16 cellular contexts compared by ENCODE assay signal in the genomic region with DNA sequence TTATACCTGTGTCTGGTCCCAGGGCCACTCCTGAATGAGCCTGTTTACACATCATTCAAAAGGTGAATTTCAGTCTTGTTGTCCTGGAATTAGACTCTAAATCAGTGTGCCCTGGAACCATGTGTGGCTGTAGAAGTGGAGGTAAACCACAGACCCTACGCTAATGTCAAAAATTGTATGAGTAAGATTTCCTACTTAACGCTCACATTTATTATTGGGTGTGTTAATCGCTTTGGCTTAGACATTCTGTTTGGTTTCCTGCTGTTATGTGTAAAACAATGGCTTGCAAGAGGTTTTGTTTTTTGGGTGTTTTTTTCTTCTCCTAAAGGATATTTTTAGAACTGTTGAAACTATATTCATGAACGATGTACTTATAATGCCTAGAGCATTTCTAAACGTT. TPM values are rescaled to one million over a fixed set of nuclear protein-coding genes. Genes with fewer than 3 reads are reported as not detected.
DNase-seq lines count a peak whose midpoint lies in the region; ATAC-seq, FAIRE-seq and TF ChIP-seq lines count a peak whose summit lies in the region.
"Had no signal": no experiment of that assay in that cellular context is flagged by ENCODE, and none has a peak within 500 bp of the region (broad histone marks: within the 10 kb centered on the region; RNA-seq: fewer than 3 reads in every experiment).

No MANE protein-coding gene starts in this region.

- DNase-seq in DMS53 (lab: John Stamatoyannopoulos, UW) (peak; percentile 34), DMS53 treated with DMSO at 0.1 percent for 48 hours (lab: John Stamatoyannopoulos, UW; ENCODE audit: unreplicated experiment) (no peak), H54 (ENCODE audit: insufficient read length, low spot score) (no peak), brain microvascular endothelial cell (no peak), natural killer cell (no peak), type B pancreatic cell (ENCODE audit: extremely low spot score, unreplicated experiment) (no peak), NCI-H774 (lab: John Stamatoyannopoulos, UW) (no peak)
- no peak for DNase-seq in activated effector memory CD4-positive, alpha-beta T cell treated with Interleukin-2 at 50 U/mL for 16 hours
- DNase-seq: activated CD4-positive, alpha-beta T cell treated with anti-CD3 and anti-CD28 coated beads for 1 hour; Calu3; naive thymus-derived CD4-positive, alpha-beta T cell; NCI-H1092 treated with DMSO at 0.1 percent for 48 hours; small intestine; upper lobe of left lung had no signal

- intact Hi-C loops in natural killer cell (cut with micrococcal nuclease) = loop anchor here (5.0 kb wide), 3 partner anchors 61 to 141 kb away; a partner anchor contains a TSS

- ATAC-seq in natural killer cell = peak; percentile 41 to 53 (median 51)
- ATAC-seq: naive thymus-derived CD4-positive, alpha-beta T cell had no signal

- peak overlapping the region; percentile 18 for H3K27ac ChIP-seq in brain microvascular endothelial cell
- H3K27ac ChIP-seq: 22Rv1 had no signal

- H3K27me3 ChIP-seq in brain microvascular endothelial cell (replicated peaks) = no peaks in the 10 kb centered on the region
- H3K27me3 ChIP-seq: upper lobe of left lung had no signal

- no peaks in the 10 kb centered on the region for H3K36me3 ChIP-seq in brain microvascular endothelial cell (replicated peaks)
- H3K36me3 ChIP-seq: upper lobe of left lung had no signal

- H3K9me3 Mint-ChIP-seq in natural killer cell (no peaks in the 10 kb centered on the region), type B pancreatic cell (no peaks in the 10 kb centered on the region)
- H3K9me3 Mint-ChIP-seq: naive thymus-derived CD4-positive, alpha-beta T cell had no signal

- TF ChIP-seq CTCF in brain microvascular endothelial cell (IDR thresholded peaks at IDR 0.05; ENCODE audit: low read depth, low read length, missing control alignments) (no peak), natural killer cell (IDR thresholded peaks at IDR 0.05) (no peak), type B pancreatic cell (conservative IDR thresholded peaks at IDR 0.05) (no peak)

- H3K36me3 Mint-ChIP-seq in natural killer cell = no peaks in the 10 kb centered on the region
- no peaks in the 10 kb centered on the region for H3K36me3 Mint-ChIP-seq in type B pancreatic cell
- H3K36me3 Mint-ChIP-seq: naive thymus-derived CD4-positive, alpha-beta T cell had no signal

- in situ Hi-C loops in brain microvascular endothelial cell (cut with HindIII; ENCODE audit: low pct_ligation_motif_present, low sequenced_read_pairs) = no loop called here

- TF ChIP-seq POLR2A in H54 (IDR thresholded peaks at IDR 0.05; ENCODE audit: low read depth, low read length) = no peak

- no peak overlapping the region for H3K4me3 ChIP-seq in brain microvascular endothelial cell (ENCODE audit: low read depth, low read length)
- H3K4me3 ChIP-seq: upper lobe of left lung had no signal

- H3K4me3 Mint-ChIP-seq in natural killer cell = peak overlapping the region; percentile 82
- no peak overlapping the region for H3K4me3 Mint-ChIP-seq in type B pancreatic cell

- H3K4me1 Mint-ChIP-seq in natural killer cell (peaks cover 79 to 82% of the 10 kb centered on the region in 2 donors), type B pancreatic cell (ENCODE audit: unreplicated experiment) (peaks cover 11% of the 10 kb centered on the region)

- no peaks in the 10 kb centered on the region for H3K27me3 Mint-ChIP-seq in natural killer cell (ENCODE audit: low read depth in 2 of 2)
- no peaks in the 10 kb centered on the region for H3K27me3 Mint-ChIP-seq in type B pancreatic cell

- FAIRE-seq in H54 (lab: Jason Lieb, UNC) = peak; percentile 6
- FAIRE-seq: keratinocyte, small intestine had no signal

- H3K27ac Mint-ChIP-seq in natural killer cell (peak overlapping the region; percentile 80 to 81), type B pancreatic cell (no peak overlapping the region)

RNA-seq across cellular contexts. Expression of a gene that starts 19.3 kb away (rescaled TPM):
- total RNA-seq in natural killer cell (10 to 100 TPM; 48.7 to 66.2 (median 57.7) TPM), type B pancreatic cell (ENCODE audit: low replicate concordance) (12.0 and 17.9 TPM in 2 replicates)
